ENCODE assay signal across 20 cellular contexts in genomic region chr1:111658622-111659021, GRCh38. TPM values are rescaled to one million over a fixed set of nuclear protein-coding genes. Genes with fewer than 3 reads are reported as not detected.
DNase-seq lines count a peak whose midpoint lies in the region; ATAC-seq, FAIRE-seq and TF ChIP-seq lines count a peak whose summit lies in the region.
"Had no signal": no experiment of that assay in that cellular context is flagged by ENCODE, and none has a peak within 500 bp of the region (broad histone marks: within the 10 kb centered on the region; RNA-seq: fewer than 3 reads in every experiment).

No MANE protein-coding gene starts in this region.

- peaks cover 55% of the 10 kb centered on the region for H3K4me1 Mint-ChIP-seq in activated T-cell treated with anti-CD3 and anti-CD28 coated beads, Interleukin-2, amount 50 U/mL, for 72 hours (ENCODE audit: low read depth)
- peaks cover 50% of the 10 kb centered on the region for H3K4me1 Mint-ChIP-seq in activated T-cell treated with anti-CD3 and anti-CD28 coated beads, Interleukin-2, amount 50 U/mL, for 4 hours (ENCODE audit: low read depth)
- H3K4me1 Mint-ChIP-seq in activated naive CD8-positive, alpha-beta T cell treated with anti-CD3 and anti-CD28 coated beads for 36 hours = peaks cover 47% of the 10 kb centered on the region
- peaks cover 26 to 56% of the 10 kb centered on the region in 2 donors for H3K4me1 Mint-ChIP-seq in stimulated activated naive B cell treated with anti-CD40 and anti-IgM and Interleukin-4, amounts not matched to agents 10 μg/mL and 1 μg/mL and 100 μg/mL, for 72 hours
- H3K4me1 Mint-ChIP-seq in activated CD4-positive, alpha-beta memory T cell treated with anti-CD3 and anti-CD28 coated beads, Interleukin-2, amount 10 ng/mL, durations not matched to agents 7 days and 5 days = peaks cover 46% of the 10 kb centered on the region

- FAIRE-seq in GM12891 (lab: Jason Lieb, UNC) = peak; percentile 54

- TF ChIP-seq POLR2A in GM12891 (IDR thresholded peaks at IDR 0.05; ENCODE audit: low read depth, low read length) = no peak

- POLR2A ChIA-PET in activated CD4-positive, alpha-beta memory T cell treated with anti-CD3 and anti-CD28 coated beads, Interleukin-2, amount 10 ng/mL, durations not matched to agents 7 days and 5 days (lab: Charles Lee) = interaction anchor here (0.9 kb wide), 2 partner anchors 37 to 150 kb away, joined by 3 read pairs; no protein-coding TSS in a partner anchor

- no peak for ATAC-seq in activated T-cell treated with anti-CD3 and anti-CD28 coated beads, Interleukin-2, amount 50 U/mL, for 72 hours (replicated peaks in 1 of 2)
- ATAC-seq in activated T-cell treated with anti-CD3 and anti-CD28 coated beads, Interleukin-2, amount 50 U/mL, for 4 hours = no peak
- ATAC-seq in stimulated activated naive B cell treated with anti-CD40 and anti-IgM and Interleukin-4, amounts not matched to agents 10 μg/mL and 1 μg/mL and 100 μg/mL, for 72 hours (replicated peaks) = no peak
- ATAC-seq in HG03342 (IDR thresholded peaks at IDR 0.05; ENCODE audit: unreplicated experiment) = no peak

- H3K4me3 Mint-ChIP-seq in activated T-cell treated with anti-CD3 and anti-CD28 coated beads, Interleukin-2, amount 50 U/mL, for 72 hours = peak overlapping the region in 1 of 2 donors; percentile 10
- H3K4me3 Mint-ChIP-seq in activated T-cell treated with anti-CD3 and anti-CD28 coated beads, Interleukin-2, amount 50 U/mL, for 4 hours = no peak overlapping the region
- no peak overlapping the region for H3K4me3 Mint-ChIP-seq in activated naive CD8-positive, alpha-beta T cell treated with anti-CD3 and anti-CD28 coated beads for 36 hours
- no peak overlapping the region for H3K4me3 Mint-ChIP-seq in stimulated activated naive B cell treated with anti-CD40 and anti-IgM and Interleukin-4, amounts not matched to agents 10 μg/mL and 1 μg/mL and 100 μg/mL, for 72 hours
- no peak overlapping the region for H3K4me3 Mint-ChIP-seq in activated CD4-positive, alpha-beta memory T cell treated with anti-CD3 and anti-CD28 coated beads, Interleukin-2, amount 10 ng/mL, durations not matched to agents 7 days and 5 days

- CTCF ChIA-PET in activated CD4-positive, alpha-beta memory T cell treated with anti-CD3 and anti-CD28 coated beads, Interleukin-2, amount 10 ng/mL, durations not matched to agents 7 days and 5 days (lab: Charles Lee) = interaction anchor here (0.9 to 1.2 kb wide), 3 partner anchors 56 to 151 kb away, joined by 3 to 12 read pairs (median 4); no protein-coding TSS in a partner anchor

- peaks cover 0 to 7% of the 10 kb centered on the region in 2 donors for H3K36me3 Mint-ChIP-seq in activated T-cell treated with anti-CD3 and anti-CD28 coated beads, Interleukin-2, amount 50 U/mL, for 72 hours (ENCODE audit: insufficient read depth in 2 of 2)
- peaks cover 13% of the 10 kb centered on the region for H3K36me3 Mint-ChIP-seq in activated T-cell treated with anti-CD3 and anti-CD28 coated beads, Interleukin-2, amount 50 U/mL, for 4 hours (ENCODE audit: insufficient read depth)
- peaks cover 13% of the 10 kb centered on the region for H3K36me3 Mint-ChIP-seq in activated naive CD8-positive, alpha-beta T cell treated with anti-CD3 and anti-CD28 coated beads for 36 hours
- peaks cover 22 to 29% of the 10 kb centered on the region in 2 donors for H3K36me3 Mint-ChIP-seq in stimulated activated naive B cell treated with anti-CD40 and anti-IgM and Interleukin-4, amounts not matched to agents 10 μg/mL and 1 μg/mL and 100 μg/mL, for 72 hours
- peaks cover 28% of the 10 kb centered on the region for H3K36me3 Mint-ChIP-seq in activated CD4-positive, alpha-beta memory T cell treated with anti-CD3 and anti-CD28 coated beads, Interleukin-2, amount 10 ng/mL, durations not matched to agents 7 days and 5 days (ENCODE audit: low read depth)

- no peaks in the 10 kb centered on the region for H3K27me3 Mint-ChIP-seq in activated T-cell treated with anti-CD3 and anti-CD28 coated beads, Interleukin-2, amount 50 U/mL, for 72 hours (ENCODE audit: low read depth)
- H3K27me3 Mint-ChIP-seq in activated T-cell treated with anti-CD3 and anti-CD28 coated beads, Interleukin-2, amount 50 U/mL, for 4 hours (ENCODE audit: low read depth) = no peaks in the 10 kb centered on the region
- no peaks in the 10 kb centered on the region for H3K27me3 Mint-ChIP-seq in activated naive CD8-positive, alpha-beta T cell treated with anti-CD3 and anti-CD28 coated beads for 36 hours
- H3K27me3 Mint-ChIP-seq in stimulated activated naive B cell treated with anti-CD40 and anti-IgM and Interleukin-4, amounts not matched to agents 10 μg/mL and 1 μg/mL and 100 μg/mL, for 72 hours = no peaks in the 10 kb centered on the region
- no peaks in the 10 kb centered on the region for H3K27me3 Mint-ChIP-seq in activated CD4-positive, alpha-beta memory T cell treated with anti-CD3 and anti-CD28 coated beads, Interleukin-2, amount 10 ng/mL, durations not matched to agents 7 days and 5 days

- DNase-seq in activated T-cell treated with anti-CD3 and anti-CD28 coated beads, Interleukin-2, amount 50 U/mL, for 72 hours = no peak
- DNase-seq in activated T-cell treated with anti-CD3 and anti-CD28 coated beads, Interleukin-2, amount 50 U/mL, for 4 hours = no peak
- DNase-seq in GM12891 (ENCODE audit: insufficient read length, low spot score) (no peak), putamen (ENCODE audit: low spot score) (no peak)
- no peak for DNase-seq in activated naive CD8-positive, alpha-beta T cell treated with anti-CD3 and anti-CD28 coated beads for 36 hours
- no peak for DNase-seq in stimulated activated naive B cell treated with anti-CD40 and anti-IgM and Interleukin-4, amounts not matched to agents 10 μg/mL and 1 μg/mL and 100 μg/mL, for 72 hours
- no peak for DNase-seq in activated CD4-positive, alpha-beta memory T cell treated with anti-CD3 and anti-CD28 coated beads, Interleukin-2, amount 10 ng/mL, durations not matched to agents 7 days and 5 days
- DNase-seq: C1 segment of cervical spinal cord; COR-L47; DMS 273 treated with DMSO at 0.1 percent for 48 hours; HCEC 1CT; NCI-H1092 treated with DMSO at 0.1 percent for 48 hours; NCI-H1694; NCI-H2081 treated with DMSO at 0.1 percent for 48 hours; NCI-H446 treated with DMSO at 0.1 percent for 48 hours; NCI-H69; NK-92 treated with Interleukin-12 subunit alpha and Interleukin-12 subunit beta, amount 100 ng/mL, for 24 hours; OCI-M1; Right ventricle myocardium superior had no signal

- peak overlapping the region; percentile 40 for H3K27ac Mint-ChIP-seq in activated T-cell treated with anti-CD3 and anti-CD28 coated beads, Interleukin-2, amount 50 U/mL, for 72 hours
- peak overlapping the region; percentile 27 for H3K27ac Mint-ChIP-seq in activated naive CD8-positive, alpha-beta T cell treated with anti-CD3 and anti-CD28 coated beads for 36 hours
- peak overlapping the region; percentile 53 for H3K27ac Mint-ChIP-seq in stimulated activated naive B cell treated with anti-CD40 and anti-IgM and Interleukin-4, amounts not matched to agents 10 μg/mL and 1 μg/mL and 100 μg/mL, for 72 hours
- H3K27ac Mint-ChIP-seq in activated CD4-positive, alpha-beta memory T cell treated with anti-CD3 and anti-CD28 coated beads, Interleukin-2, amount 10 ng/mL, durations not matched to agents 7 days and 5 days = no peak overlapping the region

- no peaks in the 10 kb centered on the region for H3K9me3 Mint-ChIP-seq in activated T-cell treated with anti-CD3 and anti-CD28 coated beads, Interleukin-2, amount 50 U/mL, for 72 hours
- H3K9me3 Mint-ChIP-seq in activated T-cell treated with anti-CD3 and anti-CD28 coated beads, Interleukin-2, amount 50 U/mL, for 4 hours = no peaks in the 10 kb centered on the region
- H3K9me3 Mint-ChIP-seq in activated naive CD8-positive, alpha-beta T cell treated with anti-CD3 and anti-CD28 coated beads for 36 hours = no peaks in the 10 kb centered on the region
- H3K9me3 Mint-ChIP-seq in stimulated activated naive B cell treated with anti-CD40 and anti-IgM and Interleukin-4, amounts not matched to agents 10 μg/mL and 1 μg/mL and 100 μg/mL, for 72 hours = no peaks in the 10 kb centered on the region
- no peaks in the 10 kb centered on the region for H3K9me3 Mint-ChIP-seq in activated CD4-positive, alpha-beta memory T cell treated with anti-CD3 and anti-CD28 coated beads, Interleukin-2, amount 10 ng/mL, durations not matched to agents 7 days and 5 days

TF ChIP-seq in GM12891, 5 proteins besides CTCF, POLR2A, EP300 and RAD21:
- no peak for TF ChIP-seq SPI1 (IDR thresholded peaks at IDR 0.05; ENCODE audit: low read depth, low read length)
- no peak for TF ChIP-seq TAF1 (IDR thresholded peaks at IDR 0.05; ENCODE audit: low read depth, low read length)
- TF ChIP-seq POLR2AphosphoS5 (IDR thresholded peaks at IDR 0.05; ENCODE audit: low read depth, low read length) = no peak
- no peak for TF ChIP-seq PAX5 (IDR thresholded peaks at IDR 0.05; ENCODE audit: insufficient read depth, low read length, severe bottlenecking)
- no peak for TF ChIP-seq POU2F2 (IDR thresholded peaks at IDR 0.05; ENCODE audit: low read depth, low read length)

RNA-seq across cellular contexts. Expression of gene RAP1A, which starts 39.0 kb away (rescaled TPM):
- 100 to 1,000 TPM; 216 TPM for total RNA-seq in activated T-cell treated with anti-CD3 and anti-CD28 coated beads, Interleukin-2, amount 50 U/mL, for 72 hours
- 100 to 1,000 TPM; 169 to 182 (median 171) TPM for total RNA-seq in activated T-cell treated with anti-CD3 and anti-CD28 coated beads, Interleukin-2, amount 50 U/mL, for 4 hours
- 120 TPM for polyA plus RNA-seq in GM12891 (2012; ENCODE audit: low read depth, missing spikeins)
- 100 to 1,000 TPM; 150 to 154 TPM for total RNA-seq in activated naive CD8-positive, alpha-beta T cell treated with anti-CD3 and anti-CD28 coated beads for 36 hours
- total RNA-seq in activated CD4-positive, alpha-beta memory T cell treated with anti-CD3 and anti-CD28 coated beads, Interleukin-2, amount 10 ng/mL, durations not matched to agents 7 days and 5 days = 100 to 1,000 TPM; 219 to 221 TPM
